Comparison of ENCODE assay signal across 8 cellular contexts in genomic region chr1:8197493-8198282, GRCh38.
DNase-seq lines count a peak whose midpoint lies in the region; ATAC-seq and TF ChIP-seq lines count a peak whose summit lies in the region.

No MANE protein-coding gene starts in this region.

- no peak overlapping the region for H3K4me3 ChIP-seq in retinal pigment epithelial cell (ENCODE audit: low read length)

- DNase-seq in GF-D8 (lab: John Stamatoyannopoulos, UW), result peak; percentile 55
- peak; percentile 82 for DNase-seq in RKO (ENCODE audit: low spot score)
- DNase-seq in fibroblast of the conjunctiva (ENCODE audit: low read depth), result peak; percentile 88
- DNase-seq in retinal pigment epithelial cell (ENCODE audit: low read depth), result peak; percentile 51
- DNase-seq in NCI-H82 treated with DMSO at 0.1 percent for 48 hours (lab: John Stamatoyannopoulos, UW; ENCODE audit: unreplicated experiment), result no peak
- no peak for DNase-seq in NCI-H2107 (lab: John Stamatoyannopoulos, UW)

- no peak for ATAC-seq in GM18909 (IDR thresholded peaks at IDR 0.05; ENCODE audit: poor library complexity, unreplicated experiment)
- no peak for ATAC-seq in GM18870 (IDR thresholded peaks at IDR 0.05; ENCODE audit: unreplicated experiment)

- no peak for TF ChIP-seq CTCF in retinal pigment epithelial cell (conservative IDR thresholded peaks at IDR 0.05; ENCODE audit: low read depth, low read length)

Comparison
In these comparisons a context has a peak if more than half of its experiments do, and no peak if none do; other contexts are left out.
1. DNase-seq: peak in GF-D8 (single experiment), RKO (single experiment), fibroblast of the conjunctiva (single experiment) and retinal pigment epithelial cell (single experiment); none in NCI-H82 treated with DMSO at 0.1 percent for 48 hours (single experiment) and NCI-H2107 (single experiment).